Comparison of ENCODE assay signal across 30 cellular contexts in genomic region chr15:60830479-60830878, GRCh38.
DNase-seq lines count a peak whose midpoint lies in the region; ATAC-seq, FAIRE-seq and TF ChIP-seq lines count a peak whose summit lies in the region.
"Had no signal": no experiment of that assay in that cellular context is flagged by ENCODE, and none has a peak within 500 bp of the region (broad histone marks: within the 10 kb centered on the region; RNA-seq: fewer than 3 reads in every experiment).

No MANE protein-coding gene starts in this region.

- 75 to 94% (median 86%) methylated on average over 1 of the region's 1 CpG for WGBS in stomach, 5 donors

- H3K9me3 ChIP-seq in right atrium auricular region (no peaks in the 10 kb centered on the region), stomach (no peaks in the 10 kb centered on the region)
- H3K9me3 ChIP-seq: vagina had no signal

- H3K4me3 Mint-ChIP-seq in activated T-helper 17 cell treated with anti-CD3 and anti-CD28 coated beads, Interleukin-2, amount 50 U/mL, for 72 hours, result peak overlapping the region; percentile 57
- H3K4me3 Mint-ChIP-seq: activated CD8-positive, alpha-beta T cell treated with anti-CD3 and anti-CD28 coated beads, Interleukin-2, amount 10 ng/mL, durations not matched to agents 7 days and 5 days; dendritic cell treated with granulocyte-macrophage colony-stimulating factor and Interleukin-4, amounts not matched to agents 40 ng/mL and 50 ng/mL, for 4 days; naive thymus-derived CD4-positive, alpha-beta T cell had no signal

- peak overlapping the region; percentile 47 for H3K27ac Mint-ChIP-seq in activated T-helper 17 cell treated with anti-CD3 and anti-CD28 coated beads, Interleukin-2, amount 50 U/mL, for 72 hours
- H3K27ac Mint-ChIP-seq: activated CD8-positive, alpha-beta T cell treated with anti-CD3 and anti-CD28 coated beads, Interleukin-2, amount 10 ng/mL, durations not matched to agents 7 days and 5 days; dendritic cell treated with granulocyte-macrophage colony-stimulating factor and Interleukin-4, amounts not matched to agents 40 ng/mL and 50 ng/mL, for 4 days; naive thymus-derived CD4-positive, alpha-beta T cell had no signal

- H3K36me3 ChIP-seq in right atrium auricular region, result no peaks in the 10 kb centered on the region
- no peaks in the 10 kb centered on the region for H3K36me3 ChIP-seq in stomach
- H3K36me3 ChIP-seq: brain microvascular endothelial cell, vagina had no signal

- H3K4me1 ChIP-seq in right atrium auricular region (peaks cover 0 to 5% of the 10 kb centered on the region in 2 donors), stomach (peaks cover 0 to 3% (median 0%) of the 10 kb centered on the region in 4 donors)
- H3K4me1 ChIP-seq: vagina had no signal

- H3K36me3 Mint-ChIP-seq in activated T-helper 17 cell treated with anti-CD3 and anti-CD28 coated beads, Interleukin-2, amount 50 U/mL, for 72 hours (ENCODE audit: low read depth), result no peaks in the 10 kb centered on the region

- intact Hi-C loops in left ventricle myocardium superior (cut with micrococcal nuclease) (no loop called here), stomach (cut with DNase I; ENCODE audit: low total_unique reads) (no loop called here)

- no peak for TF ChIP-seq POLR2A in stomach (IDR thresholded peaks at IDR 0.05)

- ATAC-seq in left ventricle myocardium superior (peak; percentile 49), HG03432 (IDR thresholded peaks at IDR 0.05; ENCODE audit: unreplicated experiment) (no peak), GM21528 (IDR thresholded peaks at IDR 0.05; ENCODE audit: low FRiP score, unreplicated experiment) (no peak)
- no peak for ATAC-seq in activated T-helper 17 cell treated with anti-CD3 and anti-CD28 coated beads, Interleukin-2, amount 50 U/mL, for 72 hours (replicated peaks)
- ATAC-seq: activated CD8-positive, alpha-beta T cell treated with anti-CD3 and anti-CD28 coated beads, Interleukin-2, amount 10 ng/mL, durations not matched to agents 7 days and 5 days; GM12878; naive thymus-derived CD4-positive, alpha-beta T cell; Panc1; right cardiac atrium had no signal

- TF ChIP-seq EP300 in stomach (IDR thresholded peaks at IDR 0.05), result no peak

- DNase-seq in left ventricle myocardium superior, result no peak
- DNase-seq in right atrium auricular region (ENCODE audit: low spot score), result no peak
- peak; percentile 71 for DNase-seq in fibroblast of peridontal ligament (ENCODE audit: extremely low read depth)
- DNase-seq in urothelium cell line (ENCODE audit: low spot score), result no peak
- no peak for DNase-seq in stomach
- DNase-seq: 8988T; activated CD8-positive, alpha-beta T cell treated with anti-CD3 and anti-CD28 coated beads, Interleukin-2, amount 10 ng/mL, durations not matched to agents 7 days and 5 days; activated naive CD4-positive, alpha-beta T cell treated with anti-CD3 and anti-CD28 coated beads, Interleukin-2, amount 50 U/mL, for 16 hours; activated T-cell treated with anti-CD3 and anti-CD28 coated beads, Interleukin-2, amount 50 U/mL, for 1 hour; brain microvascular endothelial cell; DMS 273 treated with DMSO at 0.1 percent for 48 hours; GDM1; GOT3; naive thymus-derived CD4-positive, alpha-beta T cell; NCI-H1092 treated with DMSO at 0.1 percent for 48 hours; NCI-H510A; NK-92 treated with Interleukin-12 subunit alpha and Interleukin-12 subunit beta, amount 100 ng/mL, for 24 hours; right cardiac atrium; stimulated activated CD4-positive, alpha-beta T cell treated with anti-CD3 and anti-CD28 coated beads, Interleukin-15, amount 100 ng/mL, for 24 hours; substantia nigra; T-helper 9 cell had no signal

- peak; percentile 32 for FAIRE-seq in urothelium cell line (lab: Jason Lieb, UNC)
- FAIRE-seq: endothelial cell of umbilical vein, GM12878, GM19239 had no signal

- H3K9me3 Mint-ChIP-seq in activated T-helper 17 cell treated with anti-CD3 and anti-CD28 coated beads, Interleukin-2, amount 50 U/mL, for 72 hours, result no peaks in the 10 kb centered on the region
- H3K9me3 Mint-ChIP-seq: dendritic cell treated with granulocyte-macrophage colony-stimulating factor and Interleukin-4, amounts not matched to agents 40 ng/mL and 50 ng/mL, for 4 days had no signal

- TF ChIP-seq CTCF in right atrium auricular region (IDR thresholded peaks at IDR 0.05), result no peak
- TF ChIP-seq CTCF in stomach (IDR thresholded peaks at IDR 0.05), result no peak

- H3K27me3 ChIP-seq in right atrium auricular region (no peaks in the 10 kb centered on the region), stomach (no peaks in the 10 kb centered on the region)
- H3K27me3 ChIP-seq: brain microvascular endothelial cell, vagina had no signal

- peaks cover 30% of the 10 kb centered on the region for H3K4me1 Mint-ChIP-seq in activated T-helper 17 cell treated with anti-CD3 and anti-CD28 coated beads, Interleukin-2, amount 50 U/mL, for 72 hours

- H3K4me3 ChIP-seq in right atrium auricular region (no peak overlapping the region), stomach (no peak overlapping the region)
- H3K4me3 ChIP-seq: GM12878, vagina had no signal

- H3K27ac ChIP-seq in right atrium auricular region (peak overlapping the region in 1 of 2 donors; percentile 40), stomach (no peak overlapping the region)
- H3K27ac ChIP-seq: brain microvascular endothelial cell, vagina had no signal

- no peaks in the 10 kb centered on the region for H3K27me3 Mint-ChIP-seq in activated T-helper 17 cell treated with anti-CD3 and anti-CD28 coated beads, Interleukin-2, amount 50 U/mL, for 72 hours
- H3K27me3 Mint-ChIP-seq: dendritic cell treated with granulocyte-macrophage colony-stimulating factor and Interleukin-4, amounts not matched to agents 40 ng/mL and 50 ng/mL, for 4 days had no signal
